ENCODE assay signal across 9 cellular contexts in the genomic region with DNA sequence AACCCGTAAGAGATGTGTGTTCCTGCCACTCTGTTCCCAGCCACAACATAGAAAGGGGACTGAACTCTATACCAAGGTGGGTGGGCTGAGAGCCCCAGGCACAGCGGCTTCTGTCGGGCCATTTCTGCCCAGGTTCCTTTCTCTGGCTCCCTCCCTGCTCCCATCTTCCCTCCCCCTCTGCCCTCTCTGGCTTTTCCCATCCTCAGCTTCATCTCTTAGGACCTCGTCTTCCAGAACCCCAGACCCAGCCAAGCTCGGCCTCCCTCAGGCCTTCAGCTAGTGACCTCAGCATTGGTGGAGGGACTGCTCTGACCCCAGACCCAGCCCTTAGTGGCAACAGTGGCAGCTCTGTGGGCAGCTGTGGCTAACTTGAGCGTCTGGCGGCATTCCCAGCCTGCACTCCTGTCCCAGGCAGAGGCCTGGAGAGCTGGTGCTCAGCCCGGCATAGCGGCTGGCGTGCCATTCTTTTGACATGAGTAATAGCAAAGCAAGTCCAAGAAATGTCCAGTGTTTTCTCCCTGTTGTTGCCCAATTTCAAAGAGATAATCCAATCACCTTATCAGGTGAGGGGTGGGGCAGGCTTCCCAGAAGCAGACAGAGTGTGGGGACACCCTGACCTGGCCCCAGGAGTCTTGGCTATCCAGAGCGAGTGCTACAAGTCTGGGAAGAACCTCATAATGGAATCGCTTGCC.
DNase-seq lines count a peak whose midpoint lies in the region; ATAC-seq and TF ChIP-seq lines count a peak whose summit lies in the region.
"Had no signal": no experiment of that assay in that cellular context is flagged by ENCODE, and none has a peak within 500 bp of the region (broad histone marks: within the 10 kb centered on the region; RNA-seq: fewer than 3 reads in every experiment).

No MANE protein-coding gene starts in this region.

- ATAC-seq in GM18861 (IDR thresholded peaks at IDR 0.05; ENCODE audit: unreplicated experiment), result no peak

- no peak overlapping the region for H3K4me3 ChIP-seq in epithelial cell of esophagus (ENCODE audit: low read length)

- DNase-seq in NCI-H2029 (lab: John Stamatoyannopoulos, UW) (peak; percentile 37), NCI-H2029 treated with DMSO at 0.1 percent for 48 hours (lab: John Stamatoyannopoulos, UW) (no peak), epithelial cell of esophagus (ENCODE audit: low read depth) (peak; percentile 87), midbrain (lab: John Stamatoyannopoulos, UW) (peak; percentile 27), iPS-NIHi7 (ENCODE audit: extremely low spot score) (no peak)
- no peak for DNase-seq in stimulated activated CD4-positive, alpha-beta T cell treated with anti-CD3 and anti-CD28 coated beads, Interleukin-2, amount 100 ng/mL, for 48 hours
- no peak for DNase-seq in stimulated activated CD8-positive, alpha-beta memory T cell treated with anti-CD3 and anti-CD28 coated beads, Interleukin-4, amount 100 ng/mL, for 48 hours
- DNase-seq: cortex of kidney had no signal

- no peak for TF ChIP-seq CTCF in epithelial cell of esophagus (IDR thresholded peaks at IDR 0.05; ENCODE audit: insufficient read depth, low read depth, low read length, missing control alignments)

Comparison
In these comparisons a context has a peak if more than half of its experiments do, and no peak if none do; other contexts are left out.
1. DNase-seq: peak in NCI-H2029 (single experiment), epithelial cell of esophagus (single experiment) and midbrain (single experiment); none in NCI-H2029 treated with DMSO at 0.1 percent for 48 hours (single experiment), stimulated activated CD4-positive, alpha-beta T cell treated with anti-CD3 and anti-CD28 coated beads, Interleukin-2, amount 100 ng/mL, for 48 hours (0 of 2), iPS-NIHi7 (single experiment) and stimulated activated CD8-positive, alpha-beta memory T cell treated with anti-CD3 and anti-CD28 coated beads, Interleukin-4, amount 100 ng/mL, for 48 hours (single experiment).